ENCODE assay signal across 15 cellular contexts in genomic region chr2:120104002-120104467, GRCh38.
DNase-seq lines count a peak whose midpoint lies in the region; FAIRE-seq and TF ChIP-seq lines count a peak whose summit lies in the region.
"Had no signal": no experiment of that assay in that cellular context is flagged by ENCODE, and none has a peak within 500 bp of the region (broad histone marks: within the 10 kb centered on the region; RNA-seq: fewer than 3 reads in every experiment).

No MANE protein-coding gene starts in this region.

- no peaks in the 10 kb centered on the region for H4K20me1 ChIP-seq in keratinocyte (ENCODE audit: control insufficient read depth, extremely low read depth, insufficient read depth, low read length)

- dilution Hi-C loops in keratinocyte (cut with MboI; ENCODE audit: extremely low pct_ligation_motif_present, low sequenced_read_pairs) = no loop called here

- H3K4me2 ChIP-seq in keratinocyte (ENCODE audit: control insufficient read depth, extremely low read depth, insufficient read depth, low read depth, low read length) = peak overlapping the region; percentile 62
- H3K4me2 ChIP-seq: hepatocyte had no signal

- DNase-seq in AG10803 (ENCODE audit: low read depth) (peak; percentile 77), HS-27A (ENCODE audit: low read depth) (peak; percentile 94), astrocyte of the spinal cord (ENCODE audit: low read depth, low spot score) (peak; percentile 91), keratinocyte (ENCODE audit: low read depth, low spot score) (peak; percentile 94), occipital lobe (lab: John Stamatoyannopoulos, UW) (no peak), 8988T (no peak), GF-D8 (lab: John Stamatoyannopoulos, UW) (no peak), pons (ENCODE audit: low spot score) (no peak)
- DNase-seq: activated gamma-delta T cell treated with Interleukin-2 at 50 U/mL for 16 hours; cortex of kidney; NCI-H2029 treated with DMSO at 0.1 percent for 48 hours; posterior cingulate gyrus; stimulated activated CD4-positive, alpha-beta T cell treated with anti-CD3 and anti-CD28 coated beads, Interleukin-2, amount 100 ng/mL, for 48 hours; stimulated activated naive CD4-positive, alpha-beta T cell had no signal

- TF ChIP-seq CTCF in AG10803 (conservative IDR thresholded peaks at IDR 0.05; ENCODE audit: low read length) (no peak), astrocyte of the spinal cord (IDR thresholded peaks at IDR 0.05; ENCODE audit: low read depth, low read length) (no peak), keratinocyte (optimal IDR thresholded peaks at IDR 0.05 in 1 of 3, IDR thresholded peaks at IDR 0.05 in 1 of 3, conservative IDR thresholded peaks at IDR 0.05 in 1 of 3; ENCODE audit: extremely low read depth in 1 of 3, insufficient read depth in 2 of 3, low read length in 3 of 3) (no peak)

- peak overlapping the region; percentile 34 for H3K9ac ChIP-seq in keratinocyte (ENCODE audit: control insufficient read depth, extremely low read depth, insufficient read depth, low read length)

- no peaks in the 10 kb centered on the region for H3K9me1 ChIP-seq in keratinocyte (ENCODE audit: control insufficient read depth, extremely low read depth, insufficient read depth, low read length)

- H3K27ac ChIP-seq in keratinocyte (ENCODE audit: control insufficient read depth, insufficient read depth, low read length) = peak overlapping the region; percentile 74
- H3K27ac ChIP-seq: hepatocyte had no signal

- no peaks in the 10 kb centered on the region for H3K36me3 ChIP-seq in keratinocyte (ENCODE audit: control insufficient read depth in 2 of 2, extremely low read depth in 1 of 2, insufficient read depth in 2 of 2, low read length in 2 of 2)

- H3K27me3 ChIP-seq in keratinocyte (ENCODE audit: control insufficient read depth, extremely low read depth, insufficient read depth, low read length) = no peaks in the 10 kb centered on the region
- H3K27me3 ChIP-seq: hepatocyte had no signal

- H3K79me2 ChIP-seq in keratinocyte (ENCODE audit: control insufficient read depth, insufficient read depth, low read length) = no peaks in the 10 kb centered on the region
- H3K79me2 ChIP-seq: hepatocyte had no signal

- peak overlapping the region; percentile 16 for H2AFZ ChIP-seq in keratinocyte (ENCODE audit: control insufficient read depth, low read length)
- H2AFZ ChIP-seq: hepatocyte had no signal

- peaks cover 40% of the 10 kb centered on the region for H3K4me1 ChIP-seq in keratinocyte (ENCODE audit: control insufficient read depth, extremely low read depth, insufficient read depth, low read length)

- no peaks in the 10 kb centered on the region for H3K9me3 ChIP-seq in keratinocyte (ENCODE audit: control insufficient read depth, low read depth, low read length)

- peak; percentile 95 for FAIRE-seq in keratinocyte (lab: Jason Lieb, UNC)

- in situ Hi-C loops in astrocyte of the spinal cord (cut with HindIII; ENCODE audit: low sequenced_read_pairs) = no loop called here

- H3K4me3 ChIP-seq in AG10803 (ENCODE audit: low read length) = no peak overlapping the region
- no peak overlapping the region for H3K4me3 ChIP-seq in astrocyte of the spinal cord (ENCODE audit: low read depth, low read length)
- no peak overlapping the region for H3K4me3 ChIP-seq in keratinocyte (ENCODE audit: control insufficient read depth in 2 of 3, extremely low read depth in 1 of 3, insufficient read depth in 2 of 3, low read depth in 1 of 3, low read length in 3 of 3)
- H3K4me3 ChIP-seq: hepatocyte had no signal

Comparison
In these comparisons a context has a peak if more than half of its experiments do, and no peak if none do; other contexts are left out.
1. DNase-seq: peak in AG10803 (single experiment), HS-27A (single experiment), astrocyte of the spinal cord (single experiment) and keratinocyte (single experiment); none in occipital lobe (single experiment), 8988T (single experiment), GF-D8 (single experiment) and pons (single experiment).